Comparison of ENCODE assay signal across 21 cellular contexts in genomic region chr10:86085136-86085535, GRCh38.
A peak's percentile ranks its signal among the peaks of the same experiment; 100 is the strongest.
DNase-seq lines count a peak whose midpoint lies in the region; ATAC-seq and TF ChIP-seq lines count a peak whose summit lies in the region.
"Had no signal": no experiment of that assay in that cellular context is flagged by ENCODE, and none has a peak within 500 bp of the region (broad histone marks: within the 10 kb centered on the region; RNA-seq: fewer than 3 reads in every experiment).

No MANE protein-coding gene starts in this region.

- intact Hi-C loops in heart left ventricle (cut with DNase I): no loop called here
- intact Hi-C loops in sigmoid colon (cut with DNase I): no loop called here

- no peak for TF ChIP-seq EP300 in sigmoid colon (IDR thresholded peaks at IDR 0.05)

- H3K27me3 ChIP-seq in right atrium auricular region (no peaks in the 10 kb centered on the region), heart left ventricle (no peaks in the 10 kb centered on the region), sigmoid colon (no peaks in the 10 kb centered on the region)

- no peak overlapping the region for H3K4me3 ChIP-seq in right atrium auricular region
- H3K4me3 ChIP-seq in heart left ventricle: no peak overlapping the region
- H3K4me3 ChIP-seq in sigmoid colon: no peak overlapping the region
- H3K4me3 ChIP-seq: A549, HAP-1, K562, MG63 had no signal

- H3K27ac ChIP-seq in right atrium auricular region (no peak overlapping the region), heart left ventricle (no peak overlapping the region), sigmoid colon (no peak overlapping the region)
- H3K27ac ChIP-seq: A549, HL-60 had no signal

- no peaks in the 10 kb centered on the region for H3K36me3 ChIP-seq in right atrium auricular region
- no peaks in the 10 kb centered on the region for H3K36me3 ChIP-seq in heart left ventricle
- H3K36me3 ChIP-seq in sigmoid colon: no peaks in the 10 kb centered on the region
- H3K36me3 ChIP-seq: HAP-1, MG63 had no signal

- no peaks in the 10 kb centered on the region for H3K4me1 ChIP-seq in right atrium auricular region
- H3K4me1 ChIP-seq in heart left ventricle: no peaks in the 10 kb centered on the region
- no peaks in the 10 kb centered on the region for H3K4me1 ChIP-seq in sigmoid colon
- H3K4me1 ChIP-seq: A549, HAP-1 had no signal

- no peak for ATAC-seq in heart left ventricle
- ATAC-seq in HG03571 (IDR thresholded peaks at IDR 0.05; ENCODE audit: unreplicated experiment): no peak
- ATAC-seq: A549, HepG2, K562 had no signal

- TF ChIP-seq POLR2A in heart left ventricle (IDR thresholded peaks at IDR 0.05) (no peak), sigmoid colon (IDR thresholded peaks at IDR 0.05) (no peak)

- TF ChIP-seq CTCF in right atrium auricular region (IDR thresholded peaks at IDR 0.05): no peak
- no peak for TF ChIP-seq CTCF in heart left ventricle (IDR thresholded peaks at IDR 0.05)
- no peak for TF ChIP-seq CTCF in sigmoid colon (IDR thresholded peaks at IDR 0.05)

- WGBS in heart left ventricle, 4 donors: 71 to 84% (median 73%) methylated on average over 8 of the region's 8 CpGs
- 67 to 81% methylated on average over 8 of the region's 8 CpGs for WGBS in sigmoid colon, 2 donors

- H3K9me3 ChIP-seq in right atrium auricular region (no peaks in the 10 kb centered on the region), heart left ventricle (no peaks in the 10 kb centered on the region), sigmoid colon (no peaks in the 10 kb centered on the region)
- H3K9me3 ChIP-seq: A549, HAP-1, MG63 had no signal

- peak; percentile 50 for DNase-seq in right atrium auricular region (ENCODE audit: low spot score)
- no peak for DNase-seq in heart left ventricle
- DNase-seq in islet precursor cell: peak; percentile 38
- DNase-seq in sigmoid colon: peak; percentile 35
- DNase-seq in activated T-cell treated with anti-CD3 and anti-CD28 coated beads, Interleukin-2, amount 50 U/mL, for 48 hours: no peak
- DNase-seq in DMS53 (lab: John Stamatoyannopoulos, UW): no peak
- DNase-seq: EL, GF-D8, MG63, NCI-H1417, NCI-H1694 treated with DMSO at 0.1 percent for 48 hours, NCI-H2081 treated with DMSO at 0.1 percent for 48 hours, NCI-H446, NCI-H526, Right ventricle myocardium superior had no signal

Comparison
In these comparisons a context has a peak if more than half of its experiments do, and no peak if none do; other contexts are left out.
1. DNase-seq: peak in right atrium auricular region (single experiment), islet precursor cell (single experiment) and sigmoid colon (single experiment); none in heart left ventricle (0 of 5), activated T-cell treated with anti-CD3 and anti-CD28 coated beads, Interleukin-2, amount 50 U/mL, for 48 hours (0 of 2) and DMS53 (single experiment).